21 cellular contexts compared by ENCODE assay signal in genomic region chr17:49700956-49701355, GRCh38. TPM values are rescaled to one million over a fixed set of nuclear protein-coding genes. Genes with fewer than 3 reads are reported as not detected.
A peak's percentile ranks its signal among the peaks of the same experiment; 100 is the strongest.
DNase-seq lines count a peak whose midpoint lies in the region; ATAC-seq and FAIRE-seq lines count a peak whose summit lies in the region.
"Had no signal": no experiment of that assay in that cellular context is flagged by ENCODE, and none has a peak within 500 bp of the region (broad histone marks: within the 10 kb centered on the region; RNA-seq: fewer than 3 reads in every experiment).

No MANE protein-coding gene starts in this region.

- peaks cover 20% of the 10 kb centered on the region for H3K4me1 Mint-ChIP-seq in activated CD4-positive, alpha-beta memory T cell treated with anti-CD3 and anti-CD28 coated beads for 36 hours (ENCODE audit: low read depth)
- peaks cover 35% of the 10 kb centered on the region for H3K4me1 Mint-ChIP-seq in activated CD4-positive, alpha-beta memory T cell treated with anti-CD3 and anti-CD28 coated beads, Interleukin-2, amount 10 ng/mL, durations not matched to agents 7 days and 5 days
- peaks cover 32% of the 10 kb centered on the region for H3K4me1 Mint-ChIP-seq in activated CD8-positive, alpha-beta T cell treated with anti-CD3 and anti-CD28 coated beads, Interleukin-2, amount 10 ng/mL, durations not matched to agents 7 days and 5 days (ENCODE audit: low read depth)

- H3K27me3 Mint-ChIP-seq in activated CD4-positive, alpha-beta memory T cell treated with anti-CD3 and anti-CD28 coated beads for 36 hours, result no peaks in the 10 kb centered on the region
- no peaks in the 10 kb centered on the region for H3K27me3 Mint-ChIP-seq in activated CD4-positive, alpha-beta memory T cell treated with anti-CD3 and anti-CD28 coated beads, Interleukin-2, amount 10 ng/mL, durations not matched to agents 7 days and 5 days
- H3K27me3 Mint-ChIP-seq in activated CD8-positive, alpha-beta T cell treated with anti-CD3 and anti-CD28 coated beads, Interleukin-2, amount 10 ng/mL, durations not matched to agents 7 days and 5 days (ENCODE audit: low read depth), result no peaks in the 10 kb centered on the region

- no peak overlapping the region for H3K4me3 Mint-ChIP-seq in activated CD4-positive, alpha-beta memory T cell treated with anti-CD3 and anti-CD28 coated beads for 36 hours
- no peak overlapping the region for H3K4me3 Mint-ChIP-seq in activated CD4-positive, alpha-beta memory T cell treated with anti-CD3 and anti-CD28 coated beads, Interleukin-2, amount 10 ng/mL, durations not matched to agents 7 days and 5 days
- no peak overlapping the region for H3K4me3 Mint-ChIP-seq in activated CD8-positive, alpha-beta T cell treated with anti-CD3 and anti-CD28 coated beads, Interleukin-2, amount 10 ng/mL, durations not matched to agents 7 days and 5 days

- POLR2A ChIA-PET in activated CD4-positive, alpha-beta memory T cell treated with anti-CD3 and anti-CD28 coated beads for 36 hours (lab: Charles Lee), result no interaction called here
- POLR2A ChIA-PET in activated CD4-positive, alpha-beta memory T cell treated with anti-CD3 and anti-CD28 coated beads, Interleukin-2, amount 10 ng/mL, durations not matched to agents 7 days and 5 days (lab: Charles Lee), result interaction anchor here (1.5 kb wide), 1 partner anchor 128 kb away, joined by 3 read pairs; no protein-coding TSS in a partner anchor
- POLR2A ChIA-PET in activated CD8-positive, alpha-beta T cell treated with anti-CD3 and anti-CD28 coated beads, Interleukin-2, amount 10 ng/mL, durations not matched to agents 7 days and 5 days (lab: Charles Lee), result interaction anchor here (1.4 kb wide), 1 partner anchor 129 kb away, joined by 3 read pairs; no protein-coding TSS in a partner anchor

- H3K4me1 ChIP-seq in BLaER1 treated with 17β-estradiol and CSF1 and Interleukin-3, amounts not matched to agents 10 nM and 100 nM, result peaks cover 57 to 100% (median 96%) of the 10 kb centered on the region in 10 experiments

- peak overlapping the region; percentile 7 to 92 (median 83); a peak in 21 of 22 replicates for H3K4me2 ChIP-seq in BLaER1 treated with 17β-estradiol and CSF1 and Interleukin-3, amounts not matched to agents 10 nM and 100 nM
- H3K4me2 ChIP-seq: PC-9 had no signal

- no peak for ATAC-seq in activated CD8-positive, alpha-beta T cell treated with anti-CD3 and anti-CD28 coated beads, Interleukin-2, amount 10 ng/mL, durations not matched to agents 7 days and 5 days

- H3K9me3 ChIP-seq in BLaER1 treated with 17β-estradiol and CSF1 and Interleukin-3, amounts not matched to agents 10 nM and 100 nM (replicated peaks in 1 of 11), result no peaks in the 10 kb centered on the region

- no peak for DNase-seq in activated CD4-positive, alpha-beta memory T cell treated with anti-CD3 and anti-CD28 coated beads for 36 hours
- DNase-seq in activated CD4-positive, alpha-beta memory T cell treated with anti-CD3 and anti-CD28 coated beads, Interleukin-2, amount 10 ng/mL, durations not matched to agents 7 days and 5 days, result no peak
- no peak for DNase-seq in activated CD8-positive, alpha-beta T cell treated with anti-CD3 and anti-CD28 coated beads, Interleukin-2, amount 10 ng/mL, durations not matched to agents 7 days and 5 days
- peak in 32 of 42 donors; percentile 16 to 86 (median 58) for DNase-seq in head of caudate nucleus
- DNase-seq in iPS-NIHi11 (ENCODE audit: low spot score), result no peak
- DNase-seq in NCI-H187 (lab: John Stamatoyannopoulos, UW), result no peak
- no peak for DNase-seq in GM19239 (ENCODE audit: insufficient read length, low spot score)
- DNase-seq: 8988T, DMS53, GDM1, Kasumi-1, NCI-H2081 treated with DMSO at 0.1 percent for 48 hours, NCI-H510A, NCI-H748 treated with DMSO at 0.1 percent for 48 hours, SHP77 treated with DMSO at 0.1 percent for 48 hours had no signal

- no peak for FAIRE-seq in GM19239 (lab: Jason Lieb, UNC)
- FAIRE-seq: D721Med, GM18507 had no signal

- CTCF ChIA-PET in activated CD4-positive, alpha-beta memory T cell treated with anti-CD3 and anti-CD28 coated beads for 36 hours (lab: Charles Lee), result interaction anchor here (1.5 to 24.6 kb wide), 2 partner anchors 14 to 129 kb away, joined by 4 to 564 read pairs; partner anchors contain the start of gene NXPH3
- CTCF ChIA-PET in activated CD4-positive, alpha-beta memory T cell treated with anti-CD3 and anti-CD28 coated beads, Interleukin-2, amount 10 ng/mL, durations not matched to agents 7 days and 5 days (lab: Charles Lee), result interaction anchor here (0.6 to 2.5 kb wide), 5 partner anchors 125 to 864 kb away, joined by 3 to 14 read pairs (median 7); no protein-coding TSS in a partner anchor
- CTCF ChIA-PET in activated CD8-positive, alpha-beta T cell treated with anti-CD3 and anti-CD28 coated beads, Interleukin-2, amount 10 ng/mL, durations not matched to agents 7 days and 5 days (lab: Charles Lee), result interaction anchor here (1.7 to 24.7 kb wide), 4 partner anchors 12 to 144 kb away, joined by 6 to 514 read pairs (median 35); partner anchors contain the start of gene NXPH3

- peak overlapping the region in 9 of 11 experiments; percentile 8 to 95 (median 69); a peak in 16 of 22 replicates for H3K27ac ChIP-seq in BLaER1 treated with 17β-estradiol and CSF1 and Interleukin-3, amounts not matched to agents 10 nM and 100 nM
- H3K27ac ChIP-seq: C4-2B, PC-9, SK-N-MC had no signal

- 0 out of 20 replicates have a peak overlapping the region, but pooled peaks of 1 of the 10 experiments have one; percentile 2 for H3K4me3 ChIP-seq in BLaER1 treated with 17β-estradiol and CSF1 and Interleukin-3, amounts not matched to agents 10 nM and 100 nM
- H3K4me3 ChIP-seq: PC-9, SK-N-MC had no signal

- peaks cover 50 to 73% (median 63%) of the 10 kb centered on the region in 11 experiments for H3K36me3 ChIP-seq in BLaER1 treated with 17β-estradiol and CSF1 and Interleukin-3, amounts not matched to agents 10 nM and 100 nM

- H3K27me3 ChIP-seq in BLaER1 treated with 17β-estradiol and CSF1 and Interleukin-3, amounts not matched to agents 10 nM and 100 nM, result no peaks in the 10 kb centered on the region

- H3K9ac ChIP-seq in BLaER1 treated with 17β-estradiol and CSF1 and Interleukin-3, amounts not matched to agents 10 nM and 100 nM, result peak overlapping the region in 9 of 11 experiments; percentile 3 to 81 (median 56); a peak in 16 of 22 replicates

- H3K36me3 Mint-ChIP-seq in activated CD4-positive, alpha-beta memory T cell treated with anti-CD3 and anti-CD28 coated beads for 36 hours, result peaks cover 31% of the 10 kb centered on the region
- peaks cover 52% of the 10 kb centered on the region for H3K36me3 Mint-ChIP-seq in activated CD4-positive, alpha-beta memory T cell treated with anti-CD3 and anti-CD28 coated beads, Interleukin-2, amount 10 ng/mL, durations not matched to agents 7 days and 5 days (ENCODE audit: low read depth)
- peaks cover 55% of the 10 kb centered on the region for H3K36me3 Mint-ChIP-seq in activated CD8-positive, alpha-beta T cell treated with anti-CD3 and anti-CD28 coated beads, Interleukin-2, amount 10 ng/mL, durations not matched to agents 7 days and 5 days (ENCODE audit: low read depth)

- no peaks in the 10 kb centered on the region for H3K9me3 Mint-ChIP-seq in activated CD4-positive, alpha-beta memory T cell treated with anti-CD3 and anti-CD28 coated beads for 36 hours
- H3K9me3 Mint-ChIP-seq in activated CD4-positive, alpha-beta memory T cell treated with anti-CD3 and anti-CD28 coated beads, Interleukin-2, amount 10 ng/mL, durations not matched to agents 7 days and 5 days, result no peaks in the 10 kb centered on the region
- H3K9me3 Mint-ChIP-seq in activated CD8-positive, alpha-beta T cell treated with anti-CD3 and anti-CD28 coated beads, Interleukin-2, amount 10 ng/mL, durations not matched to agents 7 days and 5 days (ENCODE audit: insufficient read depth), result no peaks in the 10 kb centered on the region

- intact Hi-C loops in activated CD4-positive, alpha-beta memory T cell treated with anti-CD3 and anti-CD28 coated beads for 36 hours (cut with micrococcal nuclease), result loop anchor here (10.0 kb wide), 1 partner anchor 294 kb away; the partner anchor contains the start of gene DLX3
- intact Hi-C loops in head of caudate nucleus (cut with DNase I), result no loop called here

- H4K20me1 ChIP-seq in BLaER1 treated with 17β-estradiol and CSF1 and Interleukin-3, amounts not matched to agents 10 nM and 100 nM, result peaks cover 0 to 15% (median 0%) of the 10 kb centered on the region in 11 experiments; a peak in 3 of 22 replicates

- peak overlapping the region; percentile 11 for H3K27ac Mint-ChIP-seq in activated CD4-positive, alpha-beta memory T cell treated with anti-CD3 and anti-CD28 coated beads for 36 hours
- no peak overlapping the region for H3K27ac Mint-ChIP-seq in activated CD4-positive, alpha-beta memory T cell treated with anti-CD3 and anti-CD28 coated beads, Interleukin-2, amount 10 ng/mL, durations not matched to agents 7 days and 5 days
- H3K27ac Mint-ChIP-seq in activated CD8-positive, alpha-beta T cell treated with anti-CD3 and anti-CD28 coated beads, Interleukin-2, amount 10 ng/mL, durations not matched to agents 7 days and 5 days, result peak overlapping the region; percentile 37

RNA-seq across cellular contexts. Expression of gene SLC35B1, which starts 6.8 kb away (rescaled TPM):
- total RNA-seq in activated CD4-positive, alpha-beta memory T cell treated with anti-CD3 and anti-CD28 coated beads for 36 hours, result 10 to 100 TPM; 48.3 to 54.1 TPM
- total RNA-seq in activated CD4-positive, alpha-beta memory T cell treated with anti-CD3 and anti-CD28 coated beads, Interleukin-2, amount 10 ng/mL, durations not matched to agents 7 days and 5 days, result 10 to 100 TPM; 50.4 TPM
- 10 to 100 TPM; 50.7 to 62.6 TPM for total RNA-seq in activated CD8-positive, alpha-beta T cell treated with anti-CD3 and anti-CD28 coated beads, Interleukin-2, amount 10 ng/mL, durations not matched to agents 7 days and 5 days

RNA-seq across cellular contexts. Expression of gene SPOP, which starts 23.1 kb away (rescaled TPM):
- total RNA-seq in activated CD4-positive, alpha-beta memory T cell treated with anti-CD3 and anti-CD28 coated beads for 36 hours, result 10 to 100 TPM; 53.4 to 60.0 TPM
- 10 to 100 TPM; 52.2 to 57.8 TPM for total RNA-seq in activated CD4-positive, alpha-beta memory T cell treated with anti-CD3 and anti-CD28 coated beads, Interleukin-2, amount 10 ng/mL, durations not matched to agents 7 days and 5 days
- 10 to 100 TPM; 49.5 to 52.0 TPM for total RNA-seq in activated CD8-positive, alpha-beta T cell treated with anti-CD3 and anti-CD28 coated beads, Interleukin-2, amount 10 ng/mL, durations not matched to agents 7 days and 5 days

Comparison
In these comparisons a context has a peak if more than half of its experiments do, and no peak if none do; other contexts are left out.
1. DNase-seq: peak in head of caudate nucleus (32 of 42); none in activated CD4-positive, alpha-beta memory T cell treated with anti-CD3 and anti-CD28 coated beads for 36 hours (single experiment), activated CD4-positive, alpha-beta memory T cell treated with anti-CD3 and anti-CD28 coated beads, Interleukin-2, amount 10 ng/mL, durations not matched to agents 7 days and 5 days (single experiment), activated CD8-positive, alpha-beta T cell treated with anti-CD3 and anti-CD28 coated beads, Interleukin-2, amount 10 ng/mL, durations not matched to agents 7 days and 5 days (single experiment), iPS-NIHi11 (single experiment), NCI-H187 (0 of 2) and GM19239 (single experiment).